Comparison of ENCODE assay signal across 28 cellular contexts in genomic region chr10:126425051-126425450, GRCh38. TPM values are rescaled to one million over a fixed set of nuclear protein-coding genes. Genes with fewer than 3 reads are reported as not detected.
"Had no signal": no experiment of that assay in that cellular context is flagged by ENCODE, and none has a peak within 500 bp of the region (broad histone marks: within the 10 kb centered on the region; RNA-seq: fewer than 3 reads in every experiment).

No MANE protein-coding gene starts in this region.

- DNase-seq: activated CD4-positive, alpha-beta memory T cell treated with anti-CD3 and anti-CD28 coated beads, Interleukin-2, amount 10 ng/mL, durations not matched to agents 7 days and 5 days; activated CD4-positive, alpha-beta T cell treated with anti-CD3 and anti-CD28 coated beads for 1 hour; activated CD4-positive, alpha-beta T cell treated with anti-CD3 and anti-CD28 coated beads for 4 hours; activated CD4-positive, alpha-beta T cell treated with anti-CD3 and anti-CD28 coated beads, Interleukin-2, amount 10 ng/mL, durations not matched to agents 7 days and 5 days; activated CD4-positive, alpha-beta T cell treated with anti-CD3 and anti-CD28 coated beads, Interleukin-2, amount 50 U/mL, for 4 hours; activated CD8-positive, alpha-beta memory T cell treated with anti-CD3 and anti-CD28 coated beads, Interleukin-2, amount 50 U/mL, for 48 hours; activated effector memory CD4-positive, alpha-beta T cell treated with anti-CD3 and anti-CD28 coated beads, Interleukin-2, amount 50 U/mL, for 16 hours; activated naive CD4-positive, alpha-beta T cell treated with anti-CD3 and anti-CD28 coated beads for 36 hours; activated naive CD8-positive, alpha-beta T cell treated with anti-CD3 and anti-CD28 coated beads for 36 hours; activated naive CD8-positive, alpha-beta T cell treated with anti-CD3 and anti-CD28 coated beads, Interleukin-2, amount 50 U/mL, for 24 hours; activated T-cell treated with anti-CD3 and anti-CD28 coated beads for 4 hours; activated T-cell treated with anti-CD3 and anti-CD28 coated beads, Interleukin-2, amount 50 U/mL, for 24 hours; activated T-cell treated with anti-CD3 and anti-CD28 coated beads, Interleukin-2, amount 50 U/mL, for 72 hours; cortex of kidney; dermis blood vessel endothelial cell; effector CD4-positive, alpha-beta T cell; effector memory CD8-positive, alpha-beta T cell; esophagus squamous epithelium; foreskin melanocyte; heart right ventricle; T-helper 2 cell had no signal

- H3K27me3 ChIP-seq: ascending aorta had no signal

- H3K27ac Mint-ChIP-seq: activated CD4-positive, alpha-beta memory T cell treated with anti-CD3 and anti-CD28 coated beads, Interleukin-2, amount 10 ng/mL, durations not matched to agents 7 days and 5 days; activated CD4-positive, alpha-beta T cell treated with anti-CD3 and anti-CD28 coated beads, Interleukin-2, amount 10 ng/mL, durations not matched to agents 7 days and 5 days; activated naive CD4-positive, alpha-beta T cell treated with anti-CD3 and anti-CD28 coated beads for 36 hours; activated naive CD4-positive, alpha-beta T cell treated with anti-CD3 and anti-CD28 coated beads, Interleukin-2, amount 50 U/mL, for 24 hours; activated naive CD8-positive, alpha-beta T cell treated with anti-CD3 and anti-CD28 coated beads for 36 hours; activated naive CD8-positive, alpha-beta T cell treated with anti-CD3 and anti-CD28 coated beads, Interleukin-2, amount 50 U/mL, for 24 hours; activated T-cell treated with anti-CD3 and anti-CD28 coated beads, Interleukin-2, amount 50 U/mL, for 24 hours; activated T-cell treated with anti-CD3 and anti-CD28 coated beads, Interleukin-2, amount 50 U/mL, for 72 hours; brain; WTC11 had no signal

- H3K4me3 Mint-ChIP-seq: activated CD4-positive, alpha-beta memory T cell treated with anti-CD3 and anti-CD28 coated beads, Interleukin-2, amount 10 ng/mL, durations not matched to agents 7 days and 5 days; activated CD4-positive, alpha-beta T cell treated with anti-CD3 and anti-CD28 coated beads, Interleukin-2, amount 10 ng/mL, durations not matched to agents 7 days and 5 days; activated naive CD4-positive, alpha-beta T cell treated with anti-CD3 and anti-CD28 coated beads for 36 hours; activated naive CD4-positive, alpha-beta T cell treated with anti-CD3 and anti-CD28 coated beads, Interleukin-2, amount 50 U/mL, for 24 hours; activated naive CD8-positive, alpha-beta T cell treated with anti-CD3 and anti-CD28 coated beads for 36 hours; activated naive CD8-positive, alpha-beta T cell treated with anti-CD3 and anti-CD28 coated beads, Interleukin-2, amount 50 U/mL, for 24 hours; activated T-cell treated with anti-CD3 and anti-CD28 coated beads, Interleukin-2, amount 50 U/mL, for 24 hours; brain; WTC11 had no signal

- H3K27ac ChIP-seq: ascending aorta, epithelial cell of prostate, esophagus squamous epithelium, gastroesophageal sphincter, VCaP had no signal

- H3K36me3 Mint-ChIP-seq: activated naive CD4-positive, alpha-beta T cell treated with anti-CD3 and anti-CD28 coated beads, Interleukin-2, amount 50 U/mL, for 24 hours; activated naive CD8-positive, alpha-beta T cell treated with anti-CD3 and anti-CD28 coated beads for 36 hours; brain had no signal

- H3K36me3 ChIP-seq: ascending aorta, esophagus squamous epithelium, gastroesophageal sphincter, heart right ventricle had no signal

- ATAC-seq: activated naive CD8-positive, alpha-beta T cell treated with anti-CD3 and anti-CD28 coated beads, Interleukin-2, amount 50 U/mL, for 24 hours; activated T-cell treated with anti-CD3 and anti-CD28 coated beads, Interleukin-2, amount 50 U/mL, for 72 hours; gastroesophageal sphincter had no signal

- H3K27me3 Mint-ChIP-seq: activated CD4-positive, alpha-beta memory T cell treated with anti-CD3 and anti-CD28 coated beads, Interleukin-2, amount 10 ng/mL, durations not matched to agents 7 days and 5 days; activated CD4-positive, alpha-beta T cell treated with anti-CD3 and anti-CD28 coated beads, Interleukin-2, amount 10 ng/mL, durations not matched to agents 7 days and 5 days; activated naive CD8-positive, alpha-beta T cell treated with anti-CD3 and anti-CD28 coated beads for 36 hours; activated naive CD8-positive, alpha-beta T cell treated with anti-CD3 and anti-CD28 coated beads, Interleukin-2, amount 50 U/mL, for 24 hours; activated T-cell treated with anti-CD3 and anti-CD28 coated beads, Interleukin-2, amount 50 U/mL, for 24 hours; effector memory CD8-positive, alpha-beta T cell had no signal

- H3K4me1 ChIP-seq: ascending aorta, gastroesophageal sphincter had no signal

- H3K4me3 ChIP-seq: ascending aorta, esophagus squamous epithelium, gastroesophageal sphincter had no signal

- H3K4me1 Mint-ChIP-seq: activated CD4-positive, alpha-beta T cell treated with anti-CD3 and anti-CD28 coated beads, Interleukin-2, amount 10 ng/mL, durations not matched to agents 7 days and 5 days; activated naive CD4-positive, alpha-beta T cell treated with anti-CD3 and anti-CD28 coated beads, Interleukin-2, amount 50 U/mL, for 24 hours; activated naive CD8-positive, alpha-beta T cell treated with anti-CD3 and anti-CD28 coated beads for 36 hours; activated naive CD8-positive, alpha-beta T cell treated with anti-CD3 and anti-CD28 coated beads, Interleukin-2, amount 50 U/mL, for 24 hours had no signal

RNA-seq across cellular contexts. Expression of gene ADAM12, which starts 36.8 kb away (rescaled TPM):
- total RNA-seq: activated naive CD4-positive, alpha-beta T cell treated with anti-CD3 and anti-CD28 coated beads for 36 hours; ascending aorta had no signal
